9 cellular contexts compared by ENCODE assay signal in the genomic region with DNA sequence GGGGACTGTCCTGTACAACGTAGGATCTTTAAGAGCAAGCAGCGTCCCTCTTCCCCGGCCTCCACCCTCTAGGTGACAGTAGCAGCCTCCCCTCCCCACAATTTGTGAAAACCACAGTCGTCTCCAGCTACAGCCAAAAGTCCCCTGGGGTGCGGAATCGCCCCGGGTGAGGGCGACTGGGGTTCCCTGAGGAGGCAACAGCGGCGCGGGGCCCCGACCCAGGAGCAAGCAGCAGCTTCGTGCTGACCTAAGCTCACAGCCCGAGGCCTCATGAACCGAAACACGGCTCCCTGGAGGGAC. TPM values are rescaled to one million over a fixed set of nuclear protein-coding genes. Genes with fewer than 3 reads are reported as not detected.
DNase-seq lines count a peak whose midpoint lies in the region; FAIRE-seq and TF ChIP-seq lines count a peak whose summit lies in the region.
"Had no signal": no experiment of that assay in that cellular context is flagged by ENCODE, and none has a peak within 500 bp of the region (broad histone marks: within the 10 kb centered on the region; RNA-seq: fewer than 3 reads in every experiment).

No MANE protein-coding gene starts in this region.

- H3K9me3 ChIP-seq in BE2C (no peaks in the 10 kb centered on the region), breast epithelium (no peaks in the 10 kb centered on the region), mesodermal cell (ENCODE audit: control insufficient read depth, low read length) (peaks cover 23% of the 10 kb centered on the region)

- H3K4me1 ChIP-seq in BE2C (no peaks in the 10 kb centered on the region), breast epithelium (peaks cover 0 to 8% of the 10 kb centered on the region in 2 donors), mesodermal cell (ENCODE audit: control insufficient read depth, insufficient read depth, low read length, poor library complexity, severe bottlenecking) (no peaks in the 10 kb centered on the region)

- peak; percentile 79 for FAIRE-seq in GM19239 (lab: Jason Lieb, UNC)

- H3K36me3 ChIP-seq in BE2C (no peaks in the 10 kb centered on the region), breast epithelium (no peaks in the 10 kb centered on the region), mesodermal cell (ENCODE audit: control insufficient read depth, insufficient read depth, low read length) (no peaks in the 10 kb centered on the region)

- intact Hi-C loops in breast epithelium (cut with DNase I; ENCODE audit: low total_unique reads), result no loop called here

- no peaks in the 10 kb centered on the region for H3K27me3 ChIP-seq in BE2C
- H3K27me3 ChIP-seq in breast epithelium, result no peaks in the 10 kb centered on the region

- H3K27ac ChIP-seq in breast epithelium (peak overlapping the region; percentile 93 to 95), mesodermal cell (ENCODE audit: low read depth, low read length, severe bottlenecking) (peak overlapping the region; percentile 73)

- no peak for TF ChIP-seq POLR2A in breast epithelium (IDR thresholded peaks at IDR 0.05)

- no peak for DNase-seq in BE2C
- DNase-seq in GM19239 (ENCODE audit: insufficient read length, low spot score), result no peak
- peak; percentile 53 for DNase-seq in HuH-7.5 (ENCODE audit: low spot score)
- no peak for DNase-seq in breast epithelium (ENCODE audit: low spot score in 2 of 2)
- DNase-seq in stimulated activated CD4-positive, alpha-beta T cell treated with anti-CD3 and anti-CD28 coated beads, Interleukin-1b, Interleukin-23, amount 100 ng/mL, for 48 hours, result no peak
- DNase-seq in NCI-H524 (lab: John Stamatoyannopoulos, UW), result no peak
- no peak for DNase-seq in epidermal melanocyte (ENCODE audit: insufficient read length, low spot score)

- no peak for TF ChIP-seq CTCF in BE2C (IDR thresholded peaks at IDR 0.05; ENCODE audit: low read depth, low read length)
- TF ChIP-seq CTCF in breast epithelium (IDR thresholded peaks at IDR 0.05), result no peak

- H3K4me3 ChIP-seq in BE2C (ENCODE audit: low read depth, low read length) (peak overlapping the region; percentile 63), breast epithelium (peak overlapping the region; percentile 80 to 93 (median 92)), mesodermal cell (ENCODE audit: extremely low read depth, insufficient read depth, low read length, poor library complexity, severe bottlenecking) (peak overlapping the region; percentile 52)

- WGBS in mesodermal cell (ENCODE audit: insufficient coverage in 2 of 2), 2 experiments, result 50 to 73% methylated on average over 2 to 16 of the region's 16 CpGs

RNA-seq across cellular contexts. Expression of a gene that starts 0.3 kb away (rescaled TPM):
- polyA plus RNA-seq in BE2C (2012; ENCODE audit: insufficient read depth, insufficient read length, low read depth), result 13.6 TPM
- 10 to 100 TPM; 31.4 to 40.7 (median 36.7) TPM for total RNA-seq in breast epithelium
- polyA plus RNA-seq in mesodermal cell (2013, experiment 1 of 2), result 11.7 TPM
- polyA plus RNA-seq in mesodermal cell (2013, experiment 2 of 2), result 13.0 TPM

RNA-seq across cellular contexts. Expression of a gene that starts 0.4 kb away (rescaled TPM):
- not detected for polyA plus RNA-seq in BE2C (2012; ENCODE audit: insufficient read depth, insufficient read length, low read depth)
- not detected for total RNA-seq in breast epithelium
- not detected for polyA plus RNA-seq in mesodermal cell (2013, experiment 1 of 2)
- not detected for polyA plus RNA-seq in mesodermal cell (2013, experiment 2 of 2)
- total RNA-seq: NCI-H460 had no signal
